In the genomic region with DNA sequence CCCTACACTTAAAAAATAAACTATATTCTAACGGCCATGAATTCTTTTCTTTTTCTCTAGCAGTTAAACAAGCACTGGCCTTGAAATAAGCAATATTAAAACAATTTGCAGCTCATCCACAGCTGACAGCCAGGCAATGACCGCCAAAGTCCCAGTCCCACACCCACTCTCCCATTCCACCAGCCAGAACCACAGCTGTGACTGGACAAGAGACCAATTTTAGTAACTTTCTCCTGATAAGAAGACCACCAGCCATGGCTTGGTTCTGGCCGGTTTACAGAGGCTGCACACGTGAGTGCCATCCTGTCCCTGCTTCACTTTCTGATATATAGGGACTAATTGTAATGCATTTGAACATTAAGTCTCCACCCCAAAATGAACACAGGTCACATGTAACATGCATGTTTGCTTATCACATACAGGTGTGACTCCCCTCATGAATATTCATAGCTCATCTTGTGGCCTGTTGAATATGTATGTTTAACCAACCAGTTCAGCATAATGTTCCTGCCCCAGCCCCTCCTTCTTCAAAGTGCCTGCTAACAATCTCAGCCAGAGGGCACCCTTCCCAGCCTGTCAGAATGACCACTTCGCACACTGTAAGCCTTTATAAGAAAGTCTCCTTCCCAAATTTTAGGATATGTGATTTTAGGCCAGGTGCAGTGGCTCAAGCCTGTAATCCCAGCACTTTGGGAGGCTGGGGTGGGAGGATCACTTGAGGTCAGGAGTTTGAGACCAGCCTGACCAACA, we compare ENCODE assay signal across 11 cellular contexts. TPM values are rescaled to one million over a fixed set of nuclear protein-coding genes. Genes with fewer than 3 reads are reported as not detected.
A peak's percentile ranks its signal among the peaks of the same experiment; 100 is the strongest.
DNase-seq lines count a peak whose midpoint lies in the region; ATAC-seq and TF ChIP-seq lines count a peak whose summit lies in the region.
"Had no signal": no experiment of that assay in that cellular context is flagged by ENCODE, and none has a peak within 500 bp of the region (broad histone marks: within the 10 kb centered on the region; RNA-seq: fewer than 3 reads in every experiment).

No MANE protein-coding gene starts in this region.

- H3K9me3 Mint-ChIP-seq in activated T-helper 17 cell treated with anti-CD3 and anti-CD28 coated beads, Interleukin-2, amount 50 U/mL, for 72 hours, result no peaks in the 10 kb centered on the region
- H3K9me3 Mint-ChIP-seq in T-cell, result no peaks in the 10 kb centered on the region
- H3K9me3 Mint-ChIP-seq: activated T-cell treated with anti-CD3 and anti-CD28 coated beads, Interleukin-2, amount 50 U/mL, for 72 hours; T-helper 1 cell treated with Interleukin-12 subunit alpha and Interleukin-12 subunit beta and Interleukin-4 antibody, amounts not matched to agents 30 μg/mL and 1 μg/mL, for 36 hours had no signal

- H3F3A ChIP-seq in Loucy (ENCODE audit: low read depth), result no peaks in the 10 kb centered on the region

- no peak overlapping the region for H3K27ac Mint-ChIP-seq in activated T-helper 17 cell treated with anti-CD3 and anti-CD28 coated beads, Interleukin-2, amount 50 U/mL, for 72 hours
- no peak overlapping the region for H3K27ac Mint-ChIP-seq in T-cell
- H3K27ac Mint-ChIP-seq: activated T-cell treated with anti-CD3 and anti-CD28 coated beads, Interleukin-2, amount 50 U/mL, for 72 hours; T-helper 1 cell treated with Interleukin-12 subunit alpha and Interleukin-12 subunit beta and Interleukin-4 antibody, amounts not matched to agents 30 μg/mL and 1 μg/mL, for 36 hours had no signal

- peak; percentile 41 for TF ChIP-seq CTCF in Loucy (conservative IDR thresholded peaks at IDR 0.05; ENCODE audit: low read length)

- H3K79me2 ChIP-seq in Loucy (ENCODE audit: insufficient read depth, low read length), result no peaks in the 10 kb centered on the region

- peaks cover 20% of the 10 kb centered on the region; the same call in 1 of the 2 replicates for H3K9me3 ChIP-seq in Loucy (ENCODE audit: insufficient read depth, low read depth, low read length)

- H3K4me1 ChIP-seq in Loucy (ENCODE audit: insufficient read depth, low read length, poor library complexity, severe bottlenecking), result peaks cover 10% of the 10 kb centered on the region

- POLR2A ChIA-PET in T-cell (lab: Charles Lee), result interaction anchor here in 1 of 2 donors (0.7 kb wide), 1 partner anchor 9 kb away, joined by 4 read pairs; no protein-coding TSS in a partner anchor

- H3K36me3 ChIP-seq in Loucy (ENCODE audit: insufficient read depth, low read length), result no peaks in the 10 kb centered on the region

- no peak overlapping the region for H3K9ac ChIP-seq in Loucy (ENCODE audit: low read depth, low read length, poor library complexity, severe bottlenecking)

- H4K20me1 ChIP-seq in Loucy (ENCODE audit: insufficient read depth, low read length, poor library complexity, severe bottlenecking), result no peaks in the 10 kb centered on the region

- no peaks in the 10 kb centered on the region for H3K27me3 Mint-ChIP-seq in activated T-helper 17 cell treated with anti-CD3 and anti-CD28 coated beads, Interleukin-2, amount 50 U/mL, for 72 hours
- H3K27me3 Mint-ChIP-seq in T-cell, result peaks cover 1 to 5% of the 10 kb centered on the region in 2 donors

- H3K4me3 ChIP-seq in Loucy (ENCODE audit: low read length, poor library complexity, severe bottlenecking), result no peak overlapping the region
- H3K4me3 ChIP-seq: coronary artery had no signal

- DNase-seq in COR-L47 (lab: John Stamatoyannopoulos, UW) (peak; percentile 3), cerebellar cortex (ENCODE audit: low spot score) (peak; percentile 37), medulla oblongata (ENCODE audit: extremely low spot score) (peak; percentile 21), T-cell (no peak)
- DNase-seq: activated T-cell treated with anti-CD3 and anti-CD28 coated beads, Interleukin-2, amount 50 U/mL, for 72 hours had no signal

- CTCF ChIA-PET in T-cell (lab: Charles Lee), result interaction anchor here in 1 of 2 donors (0.6 kb wide), 2 partner anchors 236 to 1139 kb away, joined by 3 read pairs; no protein-coding TSS in a partner anchor

- peaks cover 5% of the 10 kb centered on the region for H3K4me1 Mint-ChIP-seq in activated T-helper 17 cell treated with anti-CD3 and anti-CD28 coated beads, Interleukin-2, amount 50 U/mL, for 72 hours
- peaks cover 6 to 11% (median 8%) of the 10 kb centered on the region in 3 donors for H3K4me1 Mint-ChIP-seq in T-cell

- H3K27me3 ChIP-seq in Loucy (ENCODE audit: insufficient read depth, low read length, poor library complexity, severe bottlenecking), result peaks cover 24% of the 10 kb centered on the region

- no peaks in the 10 kb centered on the region for H3K36me3 Mint-ChIP-seq in activated T-helper 17 cell treated with anti-CD3 and anti-CD28 coated beads, Interleukin-2, amount 50 U/mL, for 72 hours (ENCODE audit: low read depth)
- H3K36me3 Mint-ChIP-seq in T-cell, result no peaks in the 10 kb centered on the region

- no peak overlapping the region for H3K4me2 ChIP-seq in Loucy (ENCODE audit: low read depth, low read length, poor library complexity, severe bottlenecking)

- no peak overlapping the region for H2AFZ ChIP-seq in Loucy (ENCODE audit: low read length)

- ATAC-seq in activated T-helper 17 cell treated with anti-CD3 and anti-CD28 coated beads, Interleukin-2, amount 50 U/mL, for 72 hours (replicated peaks), result no peak
- ATAC-seq in HG02610 (IDR thresholded peaks at IDR 0.05; ENCODE audit: unreplicated experiment) (no peak), T-cell (replicated peaks in 1 of 4) (no peak), HG03354 (IDR thresholded peaks at IDR 0.05; ENCODE audit: poor library complexity, severe bottlenecking, unreplicated experiment) (no peak)
- ATAC-seq: activated T-cell treated with anti-CD3 and anti-CD28 coated beads, Interleukin-2, amount 50 U/mL, for 72 hours had no signal

- H3K4me3 Mint-ChIP-seq in activated T-helper 17 cell treated with anti-CD3 and anti-CD28 coated beads, Interleukin-2, amount 50 U/mL, for 72 hours, result no peak overlapping the region
- no peak overlapping the region for H3K4me3 Mint-ChIP-seq in T-cell
- H3K4me3 Mint-ChIP-seq: activated T-cell treated with anti-CD3 and anti-CD28 coated beads, Interleukin-2, amount 50 U/mL, for 72 hours; T-helper 1 cell treated with Interleukin-12 subunit alpha and Interleukin-12 subunit beta and Interleukin-4 antibody, amounts not matched to agents 30 μg/mL and 1 μg/mL, for 36 hours had no signal

- H3K9me2 ChIP-seq in Loucy (replicated peaks; ENCODE audit: low read depth, low read length), result no peaks in the 10 kb centered on the region

RNA-seq across cellular contexts. Expression of a gene that starts 23.9 kb away (rescaled TPM):
- total RNA-seq in activated T-helper 17 cell treated with anti-CD3 and anti-CD28 coated beads, Interleukin-2, amount 50 U/mL, for 72 hours, result 10 to 100 TPM in 1 of 2 donors, 1 to 10 TPM in 1; 8.8 to 13.8 TPM
- 10 to 100 TPM in 1 of 5 donors, 1 to 10 TPM in 4; 4.2 to 11.6 (median 4.8) TPM for total RNA-seq in T-cell

Comparison
In these comparisons a context has a peak if more than half of its experiments do, and no peak if none do; other contexts are left out.
1. DNase-seq: peak in COR-L47 (single experiment), cerebellar cortex (single experiment) and medulla oblongata (single experiment); none in T-cell (0 of 34).